ENCODE assay signal across 1 cellular context in the genomic region with DNA sequence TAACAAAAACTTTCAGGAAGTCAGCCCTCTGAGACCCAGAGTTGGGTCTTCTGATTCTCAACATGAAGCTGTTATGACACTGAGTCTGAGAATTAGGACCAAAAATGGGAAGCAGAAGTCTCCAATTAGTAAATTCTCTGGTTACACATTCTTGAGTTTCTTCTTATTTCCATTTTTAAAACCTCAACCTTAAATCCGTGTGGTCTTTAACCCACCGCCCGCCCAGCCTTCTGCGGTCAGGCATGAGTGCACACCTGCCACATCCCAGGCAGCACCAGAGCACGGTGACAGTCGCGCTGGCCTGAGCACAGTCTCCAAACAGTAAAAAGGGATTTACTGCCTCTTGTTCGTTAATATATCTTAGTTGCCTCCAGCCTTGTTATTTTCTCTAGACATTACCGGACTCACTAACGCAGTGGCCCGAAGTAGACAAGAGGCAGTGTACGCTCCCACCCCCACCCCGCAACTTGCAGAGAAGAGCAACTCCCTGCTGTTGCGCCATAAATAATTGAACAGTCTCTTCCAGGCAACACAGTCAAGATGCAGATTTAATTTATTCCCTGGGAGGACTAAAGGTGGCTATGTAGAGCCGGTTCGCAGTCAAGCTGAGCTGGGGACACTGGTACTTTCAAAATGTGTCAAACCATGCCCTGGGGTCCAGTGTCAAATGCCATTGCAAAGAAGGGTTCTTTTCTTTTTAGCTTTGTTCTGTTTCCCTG.
TF ChIP-seq lines count a peak whose summit lies in the region.

No MANE protein-coding gene starts in this region.

TF ChIP-seq in HEK293, 187 proteins besides CTCF, POLR2A, EP300 and RAD21 (continued from another document):
- TF ChIP-seq MYNN (tag by site-specific recombination; IDR thresholded peaks at IDR 0.05; ENCODE audit: borderline replicate concordance) (no peak), GLIS1 (tag by site-specific recombination; IDR thresholded peaks at IDR 0.05) (no peak), ZNF530 (tag by site-specific recombination; IDR thresholded peaks at IDR 0.05; ENCODE audit: low read depth) (no peak), REPIN1 (tag by site-specific recombination; IDR thresholded peaks at IDR 0.05; ENCODE audit: low read depth) (no peak), ZNF555 (tag by site-specific recombination; conservative IDR thresholded peaks at IDR 0.05) (no peak), ZNF10 (tag by site-specific recombination; IDR thresholded peaks at IDR 0.05) (no peak), ZNF19 (tag by site-specific recombination; IDR thresholded peaks at IDR 0.05; ENCODE audit: low read depth) (no peak)
- TF ChIP-seq, protein P1, sequence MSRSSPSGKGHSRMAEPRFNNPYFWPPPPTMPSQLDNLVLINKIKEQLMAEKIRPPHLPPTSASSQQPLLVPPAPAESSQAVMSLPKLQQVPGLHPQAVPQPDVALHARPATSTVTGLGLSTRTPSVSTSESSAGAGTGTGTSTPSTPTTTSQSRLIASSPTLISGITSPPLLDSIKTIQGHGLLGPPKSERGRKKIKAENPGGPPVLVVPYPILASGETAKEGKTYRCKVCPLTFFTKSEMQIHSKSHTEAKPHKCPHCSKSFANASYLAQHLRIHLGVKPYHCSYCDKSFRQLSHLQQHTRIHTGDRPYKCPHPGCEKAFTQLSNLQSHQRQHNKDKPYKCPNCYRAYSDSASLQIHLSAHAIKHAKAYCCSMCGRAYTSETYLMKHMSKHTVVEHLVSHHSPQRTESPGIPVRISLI (tag by site-specific recombination; IDR thresholded peaks at IDR 0.05) = no peak
